1 cellular context compared by ENCODE assay signal in the genomic region with DNA sequence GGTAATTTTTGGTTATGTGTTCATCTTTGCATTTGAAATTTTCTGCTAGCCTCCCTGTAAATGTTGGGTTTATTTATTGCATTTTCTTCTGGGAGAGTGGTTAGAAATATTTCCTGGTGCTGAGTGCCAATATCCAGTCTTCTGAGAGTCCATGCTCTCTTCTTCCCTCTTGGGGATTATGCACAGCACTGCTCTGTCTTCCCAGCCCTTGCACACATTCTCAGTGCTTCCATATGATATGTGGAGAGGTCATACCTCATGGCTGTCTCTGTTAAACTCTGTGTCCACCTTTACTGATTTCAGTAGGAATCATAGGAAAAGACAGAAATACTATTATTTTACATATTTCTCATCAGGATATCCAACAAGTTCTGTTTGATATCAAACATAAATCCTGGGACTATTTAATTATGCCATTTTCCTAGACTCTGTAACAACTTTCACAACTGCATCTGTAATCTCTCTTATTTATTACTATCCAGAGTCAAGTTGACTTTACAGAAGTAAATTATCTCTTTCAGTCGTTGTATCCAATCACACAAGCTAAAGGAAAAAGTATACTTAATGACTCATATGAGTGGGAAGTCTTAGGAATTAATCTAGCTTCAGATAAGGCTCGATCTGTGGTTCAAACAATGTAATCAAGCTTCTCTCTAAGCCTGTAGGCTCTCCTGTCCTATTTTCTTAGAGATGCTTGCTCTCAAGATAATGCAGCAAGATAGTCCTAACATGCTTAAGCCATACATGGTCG.
TF ChIP-seq lines count a peak whose summit lies in the region.

No MANE protein-coding gene starts in this region.

TF ChIP-seq in GM12878, 131 proteins besides CTCF, POLR2A, EP300 and RAD21 (continued from another document):
- TF ChIP-seq, protein P1, sequence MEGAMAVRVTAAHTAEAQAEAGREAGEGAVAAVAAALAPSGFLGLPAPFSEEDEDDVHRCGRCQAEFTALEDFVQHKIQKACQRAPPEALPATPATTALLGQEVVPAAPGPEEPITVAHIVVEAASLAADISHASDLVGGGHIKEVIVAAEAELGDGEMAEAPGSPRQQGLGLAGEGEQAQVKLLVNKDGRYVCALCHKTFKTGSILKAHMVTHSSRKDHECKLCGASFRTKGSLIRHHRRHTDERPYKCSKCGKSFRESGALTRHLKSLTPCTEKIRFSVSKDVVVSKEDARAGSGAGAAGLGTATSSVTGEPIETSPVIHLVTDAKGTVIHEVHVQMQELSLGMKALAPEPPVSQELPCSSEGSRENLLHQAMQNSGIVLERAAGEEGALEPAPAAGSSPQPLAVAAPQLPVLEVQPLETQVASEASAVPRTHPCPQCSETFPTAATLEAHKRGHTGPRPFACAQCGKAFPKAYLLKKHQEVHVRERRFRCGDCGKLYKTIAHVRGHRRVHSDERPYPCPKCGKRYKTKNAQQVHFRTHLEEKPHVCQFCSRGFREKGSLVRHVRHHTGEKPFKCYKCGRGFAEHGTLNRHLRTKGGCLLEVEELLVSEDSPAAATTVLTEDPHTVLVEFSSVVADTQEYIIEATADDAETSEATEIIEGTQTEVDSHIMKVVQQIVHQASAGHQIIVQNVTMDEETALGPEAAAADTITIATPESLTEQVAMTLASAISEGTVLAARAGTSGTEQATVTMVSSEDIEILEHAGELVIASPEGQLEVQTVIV (IDR thresholded peaks at IDR 0.05; ENCODE audit: borderline replicate concordance, partially characterized antibody), result no peak
- TF ChIP-seq SREBF1 (IDR thresholded peaks at IDR 0.05; ENCODE audit: low read length) (no peak), RB1 (IDR thresholded peaks at IDR 0.05; ENCODE audit: borderline replicate concordance) (no peak), STAT3 (IDR thresholded peaks at IDR 0.05; ENCODE audit: low read depth, low read length) (no peak), CREM (IDR thresholded peaks at IDR 0.05; ENCODE audit: low read depth) (no peak), SRF (IDR thresholded peaks at IDR 0.05; ENCODE audit: low read depth in 2 of 2, low read length in 2 of 2) (no peak), FOS (IDR thresholded peaks at IDR 0.05; ENCODE audit: borderline replicate concordance, extremely low read depth, insufficient read length) (no peak), CREB1 (IDR thresholded peaks at IDR 0.05; ENCODE audit: low read depth) (no peak), WRNIP1 (IDR thresholded peaks at IDR 0.05; ENCODE audit: borderline replicate concordance, low read depth, low read length) (no peak), KDM1A (IDR thresholded peaks at IDR 0.05; ENCODE audit: borderline replicate concordance) (no peak), SMAD1 (IDR thresholded peaks at IDR 0.05; ENCODE audit: low read depth, partially characterized antibody) (no peak)
- TF ChIP-seq, protein P2, sequence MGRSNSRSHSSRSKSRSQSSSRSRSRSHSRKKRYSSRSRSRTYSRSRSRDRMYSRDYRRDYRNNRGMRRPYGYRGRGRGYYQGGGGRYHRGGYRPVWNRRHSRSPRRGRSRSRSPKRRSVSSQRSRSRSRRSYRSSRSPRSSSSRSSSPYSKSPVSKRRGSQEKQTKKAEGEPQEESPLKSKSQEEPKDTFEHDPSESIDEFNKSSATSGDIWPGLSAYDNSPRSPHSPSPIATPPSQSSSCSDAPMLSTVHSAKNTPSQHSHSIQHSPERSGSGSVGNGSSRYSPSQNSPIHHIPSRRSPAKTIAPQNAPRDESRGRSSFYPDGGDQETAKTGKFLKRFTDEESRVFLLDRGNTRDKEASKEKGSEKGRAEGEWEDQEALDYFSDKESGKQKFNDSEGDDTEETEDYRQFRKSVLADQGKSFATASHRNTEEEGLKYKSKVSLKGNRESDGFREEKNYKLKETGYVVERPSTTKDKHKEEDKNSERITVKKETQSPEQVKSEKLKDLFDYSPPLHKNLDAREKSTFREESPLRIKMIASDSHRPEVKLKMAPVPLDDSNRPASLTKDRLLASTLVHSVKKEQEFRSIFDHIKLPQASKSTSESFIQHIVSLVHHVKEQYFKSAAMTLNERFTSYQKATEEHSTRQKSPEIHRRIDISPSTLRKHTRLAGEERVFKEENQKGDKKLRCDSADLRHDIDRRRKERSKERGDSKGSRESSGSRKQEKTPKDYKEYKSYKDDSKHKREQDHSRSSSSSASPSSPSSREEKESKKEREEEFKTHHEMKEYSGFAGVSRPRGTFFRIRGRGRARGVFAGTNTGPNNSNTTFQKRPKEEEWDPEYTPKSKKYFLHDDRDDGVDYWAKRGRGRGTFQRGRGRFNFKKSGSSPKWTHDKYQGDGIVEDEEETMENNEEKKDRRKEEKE (IDR thresholded peaks at IDR 0.05), result no peak
- TF ChIP-seq, protein P3, sequence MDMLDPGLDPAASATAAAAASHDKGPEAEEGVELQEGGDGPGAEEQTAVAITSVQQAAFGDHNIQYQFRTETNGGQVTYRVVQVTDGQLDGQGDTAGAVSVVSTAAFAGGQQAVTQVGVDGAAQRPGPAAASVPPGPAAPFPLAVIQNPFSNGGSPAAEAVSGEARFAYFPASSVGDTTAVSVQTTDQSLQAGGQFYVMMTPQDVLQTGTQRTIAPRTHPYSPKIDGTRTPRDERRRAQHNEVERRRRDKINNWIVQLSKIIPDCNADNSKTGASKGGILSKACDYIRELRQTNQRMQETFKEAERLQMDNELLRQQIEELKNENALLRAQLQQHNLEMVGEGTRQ (IDR thresholded peaks at IDR 0.05; ENCODE audit: borderline replicate concordance, low read depth, low read length), result no peak
TF ChIP-seq in GM12878: peak in this region for 0.
